14 cellular contexts compared by ENCODE assay signal in genomic region chrX:15946783-15947550, GRCh38.
DNase-seq lines count a peak whose midpoint lies in the region; ATAC-seq, FAIRE-seq and TF ChIP-seq lines count a peak whose summit lies in the region.
"Had no signal": no experiment of that assay in that cellular context is flagged by ENCODE, and none has a peak within 500 bp of the region (broad histone marks: within the 10 kb centered on the region; RNA-seq: fewer than 3 reads in every experiment).

No MANE protein-coding gene starts in this region.

- no peak overlapping the region for H3K27ac Mint-ChIP-seq in effector memory CD8-positive, alpha-beta T cell

- H3K27ac ChIP-seq in endothelial cell of umbilical vein (ENCODE audit: insufficient read depth, low read depth, low read length) = no peak overlapping the region
- no peak overlapping the region for H3K27ac ChIP-seq in psoas muscle
- H3K27ac ChIP-seq: 22Rv1, tibial nerve, VCaP had no signal

- H3K4me3 ChIP-seq in endothelial cell of umbilical vein (replicated peaks in 1 of 3; ENCODE audit: insufficient read depth in 1 of 3, low read depth in 1 of 3, low read length in 3 of 3) (no peak overlapping the region), psoas muscle (no peak overlapping the region)
- H3K4me3 ChIP-seq: tibial nerve had no signal

- CTCF ChIA-PET in endothelial cell of umbilical vein (lab: Charles Lee) = no interaction called here

- H3K4me1 Mint-ChIP-seq in effector memory CD8-positive, alpha-beta T cell (ENCODE audit: low read depth in 2 of 2) = no peaks in the 10 kb centered on the region

- no peaks in the 10 kb centered on the region for H3K36me3 Mint-ChIP-seq in effector memory CD8-positive, alpha-beta T cell (ENCODE audit: insufficient read depth)

- H4K20me1 ChIP-seq in endothelial cell of umbilical vein (replicated peaks; ENCODE audit: control insufficient read depth, extremely low read depth, insufficient read depth, low read length) = no peaks in the 10 kb centered on the region

- H2AFZ ChIP-seq in endothelial cell of umbilical vein (ENCODE audit: low read depth, low read length) = no peak overlapping the region

- WGBS in psoas muscle, 3 donors = 55 to 79% (median 78%) methylated on average over 5 to 6 of the region's 6 CpGs

- peak; percentile 46 to 83 (median 68) for ATAC-seq in psoas muscle
- no peak for ATAC-seq in effector memory CD8-positive, alpha-beta T cell (replicated peaks)
- ATAC-seq: left lobe of liver had no signal

- H3K4me2 ChIP-seq in endothelial cell of umbilical vein (ENCODE audit: insufficient read depth, low read length) = peak overlapping the region; percentile 11

- H3K9me1 ChIP-seq in endothelial cell of umbilical vein (replicated peaks; ENCODE audit: control insufficient read depth, extremely low read depth, insufficient read depth, low read length) = no peaks in the 10 kb centered on the region

- H3K79me2 ChIP-seq in endothelial cell of umbilical vein (ENCODE audit: control insufficient read depth, insufficient read depth, low read length) = no peaks in the 10 kb centered on the region

- no peak for TF ChIP-seq POLR2A in endothelial cell of umbilical vein (IDR thresholded peaks at IDR 0.05; ENCODE audit: low read depth, low read length)

- no peaks in the 10 kb centered on the region for H3K27me3 ChIP-seq in endothelial cell of umbilical vein (ENCODE audit: control insufficient read depth in 2 of 2, insufficient read depth in 2 of 2, low read length in 2 of 2)
- peaks cover 0 to 18% (median 0%) of the 10 kb centered on the region in 3 donors for H3K27me3 ChIP-seq in psoas muscle (ENCODE audit: insufficient read depth in 3 of 3, low read length in 2 of 3)

- peaks cover 11 to 14% of the 10 kb centered on the region in 2 donors for H3K27me3 Mint-ChIP-seq in effector memory CD8-positive, alpha-beta T cell

- no TSS peak for BruUV-seq in endothelial cell of umbilical vein (replicated peaks; lab: Mats Ljungman, UMichigan)

- TF ChIP-seq CTCF in endothelial cell of umbilical vein (IDR thresholded peaks at IDR 0.05; ENCODE audit: extremely low read depth in 1 of 2, insufficient read depth in 1 of 2, low read depth in 1 of 2, low read length in 2 of 2) (no peak), psoas muscle (IDR thresholded peaks at IDR 0.05) (no peak), GM20000 (IDR thresholded peaks at IDR 0.05; ENCODE audit: extremely low read depth, missing control alignments) (no peak)

- peaks cover 14% of the 10 kb centered on the region for H3K4me1 ChIP-seq in endothelial cell of umbilical vein (ENCODE audit: control insufficient read depth, extremely low read depth, insufficient read depth, low read length)
- no peaks in the 10 kb centered on the region for H3K4me1 ChIP-seq in psoas muscle
- H3K4me1 ChIP-seq: tibial nerve had no signal

- dilution Hi-C loops in endothelial cell of umbilical vein (cut with MboI; ENCODE audit: extremely low pct_ligation_motif_present, low sequenced_read_pairs) = no loop called here

- no peak overlapping the region for H3K9ac ChIP-seq in endothelial cell of umbilical vein (replicated peaks; ENCODE audit: extremely low read depth, insufficient read depth, low read length)

- peak; percentile 67 for FAIRE-seq in endothelial cell of umbilical vein (lab: Jason Lieb, UNC)
- FAIRE-seq: GM18507 had no signal

- POLR2A ChIA-PET in endothelial cell of umbilical vein (lab: Charles Lee) = no interaction called here

- no peaks in the 10 kb centered on the region for H3K9me3 Mint-ChIP-seq in effector memory CD8-positive, alpha-beta T cell

- no peak overlapping the region for H3K4me3 Mint-ChIP-seq in effector memory CD8-positive, alpha-beta T cell

- DNase-seq in SIG-M5 treated with dmso at 0.1 percent for 504 hours (lab: John Stamatoyannopoulos, UW; ENCODE audit: unreplicated experiment) (peak; percentile 5), SIG-M5 (lab: John Stamatoyannopoulos, UW) (no peak), NOMO-1 treated with dmso at 0.1 percent for 144 hours (lab: John Stamatoyannopoulos, UW; ENCODE audit: unreplicated experiment) (peak; percentile 10), endothelial cell of umbilical vein (ENCODE audit: low read depth, low spot score) (no peak), psoas muscle (no peak), NCI-H774 (lab: John Stamatoyannopoulos, UW) (no peak), GM20000 (ENCODE audit: low spot score) (no peak)
- DNase-seq in effector memory CD8-positive, alpha-beta T cell = no peak
- DNase-seq: NCI-H2081 treated with DMSO at 0.1 percent for 48 hours had no signal

- H3K36me3 ChIP-seq in endothelial cell of umbilical vein (ENCODE audit: control insufficient read depth in 2 of 2, extremely low read depth in 1 of 2, insufficient read depth in 2 of 2, low read length in 2 of 2) (no peaks in the 10 kb centered on the region), psoas muscle (ENCODE audit: insufficient read depth in 1 of 2, low read depth in 1 of 2) (no peaks in the 10 kb centered on the region)
- H3K36me3 ChIP-seq: tibial nerve had no signal

- H3K9me3 ChIP-seq in endothelial cell of umbilical vein (replicated peaks; ENCODE audit: control insufficient read depth, insufficient read depth, low read length) (no peaks in the 10 kb centered on the region), psoas muscle (no peaks in the 10 kb centered on the region)
- H3K9me3 ChIP-seq: tibial nerve had no signal

- intact Hi-C loops in endothelial cell of umbilical vein (cut with micrococcal nuclease) (no loop called here), psoas muscle (cut with DNase I) (no loop called here)

TF ChIP-seq in endothelial cell of umbilical vein, 7 proteins besides CTCF, POLR2A, EP300 and RAD21:
- TF ChIP-seq POLR2AphosphoS5 (IDR thresholded peaks at IDR 0.05; ENCODE audit: insufficient read depth, low read depth, low read length) (no peak), EZH2 (IDR thresholded peaks at IDR 0.05; ENCODE audit: borderline replicate concordance, low read depth, low read length, severe bottlenecking) (no peak), GATA2 (IDR thresholded peaks at IDR 0.05; ENCODE audit: insufficient read depth, insufficient read length, low read depth, low read length) (no peak), FOS (IDR thresholded peaks at IDR 0.05; ENCODE audit: borderline replicate concordance, insufficient read depth, low read length) (no peak), MYC (IDR thresholded peaks at IDR 0.05; ENCODE audit: low read depth, low read length) (no peak), MAX (IDR thresholded peaks at IDR 0.05; ENCODE audit: insufficient read depth, insufficient read length) (no peak), JUN (IDR thresholded peaks at IDR 0.05; ENCODE audit: borderline replicate concordance, insufficient read depth, insufficient read length, low read depth) (no peak)

Comparison
In these comparisons a context has a peak if more than half of its experiments do, and no peak if none do; other contexts are left out.
1. DNase-seq: peak in SIG-M5 treated with dmso at 0.1 percent for 504 hours (single experiment) and NOMO-1 treated with dmso at 0.1 percent for 144 hours (single experiment); none in SIG-M5 (single experiment), endothelial cell of umbilical vein (single experiment), psoas muscle (0 of 2), NCI-H774 (single experiment), GM20000 (single experiment) and effector memory CD8-positive, alpha-beta T cell (0 of 3).